In genomic region chr6:29680416-29680815, GRCh38 we compare ENCODE assay signal across 26 cellular contexts. TPM values are rescaled to one million over a fixed set of nuclear protein-coding genes. Genes with fewer than 3 reads are reported as not detected.
DNase-seq lines count a peak whose midpoint lies in the region; ATAC-seq and TF ChIP-seq lines count a peak whose summit lies in the region.
"Had no signal": no experiment of that assay in that cellular context is flagged by ENCODE, and none has a peak within 500 bp of the region (broad histone marks: within the 10 kb centered on the region; RNA-seq: fewer than 3 reads in every experiment).

No MANE protein-coding gene starts in this region.

- WGBS in sigmoid colon, 2 donors: 90 to 93% methylated on average over 24 of the region's 24 CpGs

- H3K4me1 ChIP-seq in cardiac muscle cell (ENCODE audit: low read depth) (peaks cover 15% of the 10 kb centered on the region), left ventricle myocardium inferior (no peaks in the 10 kb centered on the region), sigmoid colon (no peaks in the 10 kb centered on the region), vagina (no peaks in the 10 kb centered on the region)
- H3K4me1 ChIP-seq in CD4-positive, alpha-beta memory T cell (ENCODE audit: insufficient read depth, low read length): peaks cover 6% of the 10 kb centered on the region
- H3K4me1 ChIP-seq: colonic mucosa had no signal

- no peaks in the 10 kb centered on the region for H3K36me3 ChIP-seq in cardiac muscle cell
- no peaks in the 10 kb centered on the region for H3K36me3 ChIP-seq in left ventricle myocardium inferior
- no peaks in the 10 kb centered on the region for H3K36me3 ChIP-seq in sigmoid colon
- no peaks in the 10 kb centered on the region for H3K36me3 ChIP-seq in vagina
- H3K36me3 ChIP-seq in CD4-positive, alpha-beta memory T cell (ENCODE audit: insufficient read depth, low read length): no peaks in the 10 kb centered on the region
- H3K36me3 ChIP-seq: colonic mucosa had no signal

- peaks cover 2% of the 10 kb centered on the region for H3K36me3 Mint-ChIP-seq in activated naive CD8-positive, alpha-beta T cell treated with anti-CD3 and anti-CD28 coated beads, Interleukin-2, amount 10 ng/mL, durations not matched to agents 7 days and 5 days
- H3K36me3 Mint-ChIP-seq in immature natural killer cell: no peaks in the 10 kb centered on the region
- no peaks in the 10 kb centered on the region for H3K36me3 Mint-ChIP-seq in activated naive CD4-positive, alpha-beta T cell treated with anti-CD3 and anti-CD28 coated beads, Interleukin-2, amount 10 ng/mL, durations not matched to agents 7 days and 5 days
- H3K36me3 Mint-ChIP-seq in CD4-positive, alpha-beta memory T cell: no peaks in the 10 kb centered on the region
- H3K36me3 Mint-ChIP-seq: CD14-positive monocyte; naive thymus-derived CD8-positive, alpha-beta T cell had no signal

- H3K27me3 ChIP-seq in cardiac muscle cell (no peaks in the 10 kb centered on the region), left ventricle myocardium inferior (ENCODE audit: low read depth) (peaks cover 20% of the 10 kb centered on the region), sigmoid colon (peaks cover 0 to 4% (median 0%) of the 10 kb centered on the region in 3 donors), vagina (no peaks in the 10 kb centered on the region)
- H3K27me3 ChIP-seq in CD4-positive, alpha-beta memory T cell (ENCODE audit: insufficient read depth, low read length): no peaks in the 10 kb centered on the region
- H3K27me3 ChIP-seq: colonic mucosa had no signal

- peaks cover 36% of the 10 kb centered on the region for H3K4me1 Mint-ChIP-seq in activated naive CD8-positive, alpha-beta T cell treated with anti-CD3 and anti-CD28 coated beads, Interleukin-2, amount 10 ng/mL, durations not matched to agents 7 days and 5 days
- H3K4me1 Mint-ChIP-seq in immature natural killer cell: peaks cover 3 to 18% of the 10 kb centered on the region in 2 donors
- H3K4me1 Mint-ChIP-seq in activated naive CD4-positive, alpha-beta T cell treated with anti-CD3 and anti-CD28 coated beads, Interleukin-2, amount 10 ng/mL, durations not matched to agents 7 days and 5 days: peaks cover 18% of the 10 kb centered on the region
- peaks cover 8 to 36% (median 10%) of the 10 kb centered on the region in 4 donors for H3K4me1 Mint-ChIP-seq in CD4-positive, alpha-beta memory T cell

- ATAC-seq in activated naive CD8-positive, alpha-beta T cell treated with anti-CD3 and anti-CD28 coated beads, Interleukin-2, amount 10 ng/mL, durations not matched to agents 7 days and 5 days (ENCODE audit: low read depth): peak; percentile 41

- peak overlapping the region; percentile 91 for H3K4me3 Mint-ChIP-seq in activated naive CD8-positive, alpha-beta T cell treated with anti-CD3 and anti-CD28 coated beads, Interleukin-2, amount 10 ng/mL, durations not matched to agents 7 days and 5 days
- peak overlapping the region in 3 of 5 donors; percentile 83 to 86 (median 85) for H3K4me3 Mint-ChIP-seq in immature natural killer cell
- H3K4me3 Mint-ChIP-seq in activated naive CD4-positive, alpha-beta T cell treated with anti-CD3 and anti-CD28 coated beads, Interleukin-2, amount 10 ng/mL, durations not matched to agents 7 days and 5 days: no peak overlapping the region
- peak overlapping the region in 4 of 8 donors; percentile 79 to 87 (median 82) for H3K4me3 Mint-ChIP-seq in CD4-positive, alpha-beta memory T cell

- peak overlapping the region; percentile 72 for H3K27ac Mint-ChIP-seq in activated naive CD8-positive, alpha-beta T cell treated with anti-CD3 and anti-CD28 coated beads, Interleukin-2, amount 10 ng/mL, durations not matched to agents 7 days and 5 days
- peak overlapping the region in 4 of 6 donors; percentile 40 to 80 (median 62) for H3K27ac Mint-ChIP-seq in immature natural killer cell
- no peak overlapping the region for H3K27ac Mint-ChIP-seq in activated naive CD4-positive, alpha-beta T cell treated with anti-CD3 and anti-CD28 coated beads, Interleukin-2, amount 10 ng/mL, durations not matched to agents 7 days and 5 days
- peak overlapping the region in 1 of 7 donors; percentile 81 for H3K27ac Mint-ChIP-seq in CD4-positive, alpha-beta memory T cell
- H3K27ac Mint-ChIP-seq: progenitor cell of endocrine pancreas had no signal

- no peaks in the 10 kb centered on the region for H3K27me3 Mint-ChIP-seq in activated naive CD8-positive, alpha-beta T cell treated with anti-CD3 and anti-CD28 coated beads, Interleukin-2, amount 10 ng/mL, durations not matched to agents 7 days and 5 days
- H3K27me3 Mint-ChIP-seq in immature natural killer cell (ENCODE audit: low read depth in 3 of 3): peaks cover 0 to 5% (median 4%) of the 10 kb centered on the region in 3 donors
- peaks cover 18% of the 10 kb centered on the region for H3K27me3 Mint-ChIP-seq in activated naive CD4-positive, alpha-beta T cell treated with anti-CD3 and anti-CD28 coated beads, Interleukin-2, amount 10 ng/mL, durations not matched to agents 7 days and 5 days
- peaks cover 0 to 12% of the 10 kb centered on the region in 2 donors for H3K27me3 Mint-ChIP-seq in CD4-positive, alpha-beta memory T cell

- TF ChIP-seq EP300 in sigmoid colon (IDR thresholded peaks at IDR 0.05): no peak

- POLR2A ChIA-PET in activated naive CD8-positive, alpha-beta T cell treated with anti-CD3 and anti-CD28 coated beads, Interleukin-2, amount 10 ng/mL, durations not matched to agents 7 days and 5 days (lab: Charles Lee): interaction anchor here (1.0 to 1.7 kb wide), 2 partner anchors 28 to 69 kb away, joined by 3 to 4 read pairs; no protein-coding TSS in a partner anchor
- POLR2A ChIA-PET in CD4-positive, alpha-beta memory T cell (lab: Charles Lee; ENCODE audit: partially characterized antibody): no interaction called here

- H3K27ac ChIP-seq in cardiac muscle cell: no peak overlapping the region
- H3K27ac ChIP-seq in left ventricle myocardium inferior (replicated peaks): no peak overlapping the region
- H3K27ac ChIP-seq in sigmoid colon: no peak overlapping the region
- H3K27ac ChIP-seq in vagina: no peak overlapping the region
- no peak overlapping the region for H3K27ac ChIP-seq in CD4-positive, alpha-beta memory T cell (ENCODE audit: low read depth, low read length)
- H3K27ac ChIP-seq: colonic mucosa had no signal

- DNase-seq in cardiac muscle cell (ENCODE audit: low read depth in 1 of 2, low spot score in 1 of 2): no peak
- no peak for DNase-seq in left ventricle myocardium inferior
- peak; percentile 54 for DNase-seq in activated naive CD8-positive, alpha-beta T cell treated with anti-CD3 and anti-CD28 coated beads, Interleukin-2, amount 10 ng/mL, durations not matched to agents 7 days and 5 days
- peak in 2 of 3 donors; percentile 7 to 17 for DNase-seq in immature natural killer cell
- no peak for DNase-seq in sigmoid colon
- no peak for DNase-seq in vagina (ENCODE audit: extremely low spot score in 2 of 2)
- no peak for DNase-seq in activated naive CD4-positive, alpha-beta T cell treated with anti-CD3 and anti-CD28 coated beads, Interleukin-2, amount 10 ng/mL, durations not matched to agents 7 days and 5 days
- no peak for DNase-seq in CD4-positive, alpha-beta memory T cell
- DNase-seq: ACHN; activated CD4-positive, alpha-beta T cell treated with anti-CD3 and anti-CD28 coated beads, Interleukin-2, amount 50 U/mL, for 4 hours; activated naive CD4-positive, alpha-beta T cell treated with anti-CD3 and anti-CD28 coated beads, Interleukin-2, amount 50 U/mL, for 16 hours; activated T-cell treated with anti-CD3 and anti-CD28 coated beads for 4 hours; colonic mucosa; foreskin fibroblast; hippocampal formation; IMR-90; mesenchymal stem cell; NCI-H2081 treated with DMSO at 0.1 percent for 48 hours; NCI-H510A; small intestine; stimulated activated CD4-positive, alpha-beta T cell treated with anti-CD3 and anti-CD28 coated beads, Interleukin-2, amount 100 ng/mL, for 48 hours; SW 1271 had no signal

- H3K4me3 ChIP-seq in cardiac muscle cell (no peak overlapping the region), left ventricle myocardium inferior (no peak overlapping the region), sigmoid colon (no peak overlapping the region), vagina (no peak overlapping the region)
- no peak overlapping the region for H3K4me3 ChIP-seq in CD4-positive, alpha-beta memory T cell (ENCODE audit: low read length in 2 of 2)
- H3K4me3 ChIP-seq: colonic mucosa had no signal

- TF ChIP-seq POLR2A in sigmoid colon (IDR thresholded peaks at IDR 0.05) (no peak), vagina (IDR thresholded peaks at IDR 0.05) (no peak)

- CTCF ChIA-PET in activated naive CD4-positive, alpha-beta T cell treated with anti-CD3 and anti-CD28 coated beads, Interleukin-2, amount 10 ng/mL, durations not matched to agents 7 days and 5 days (lab: Charles Lee): interaction anchor here (1.5 kb wide), 1 partner anchor 27 kb away, joined by 4 read pairs; no protein-coding TSS in a partner anchor
- CTCF ChIA-PET in CD4-positive, alpha-beta memory T cell (lab: Charles Lee; ENCODE audit: partially characterized antibody): no interaction called here

- H3K9me3 Mint-ChIP-seq in activated naive CD8-positive, alpha-beta T cell treated with anti-CD3 and anti-CD28 coated beads, Interleukin-2, amount 10 ng/mL, durations not matched to agents 7 days and 5 days: no peaks in the 10 kb centered on the region
- H3K9me3 Mint-ChIP-seq in immature natural killer cell: peaks cover 0 to 2% (median 0%) of the 10 kb centered on the region in 6 donors
- H3K9me3 Mint-ChIP-seq in activated naive CD4-positive, alpha-beta T cell treated with anti-CD3 and anti-CD28 coated beads, Interleukin-2, amount 10 ng/mL, durations not matched to agents 7 days and 5 days: no peaks in the 10 kb centered on the region
- H3K9me3 Mint-ChIP-seq in CD4-positive, alpha-beta memory T cell: peaks cover 0 to 2% (median 0%) of the 10 kb centered on the region in 8 donors

- intact Hi-C loops in left ventricle myocardium inferior (cut with micrococcal nuclease) (no loop called here), sigmoid colon (cut with DNase I) (no loop called here), vagina (cut with DNase I) (no loop called here)
- intact Hi-C loops in CD4-positive, alpha-beta memory T cell (cut with micrococcal nuclease): no loop called here

- H3K9me3 ChIP-seq in cardiac muscle cell (ENCODE audit: low read depth): no peaks in the 10 kb centered on the region
- H3K9me3 ChIP-seq in left ventricle myocardium inferior (replicated peaks): no peaks in the 10 kb centered on the region
- no peaks in the 10 kb centered on the region for H3K9me3 ChIP-seq in sigmoid colon
- H3K9me3 ChIP-seq in vagina: no peaks in the 10 kb centered on the region
- H3K9me3 ChIP-seq in CD4-positive, alpha-beta memory T cell (ENCODE audit: control insufficient read depth in 1 of 2, low read length in 2 of 2): no peaks in the 10 kb centered on the region
- H3K9me3 ChIP-seq: colonic mucosa had no signal

- TF ChIP-seq CTCF in cardiac muscle cell (IDR thresholded peaks at IDR 0.05; ENCODE audit: low read depth, low read length) (peak; percentile 13), left ventricle myocardium inferior (IDR thresholded peaks at IDR 0.05; ENCODE audit: borderline replicate concordance) (no peak), sigmoid colon (IDR thresholded peaks at IDR 0.05) (no peak), vagina (IDR thresholded peaks at IDR 0.05) (no peak)

RNA-seq across cellular contexts. Expression of gene ZFP57, which starts 0.5 kb away (rescaled TPM):
- total RNA-seq in cardiac muscle cell: 4.1 and 4.9 TPM in 2 replicates
- polyA plus RNA-seq in cardiac muscle cell: 3.5 and 6.7 TPM in 2 replicates
- not detected for total RNA-seq in left ventricle myocardium inferior
- total RNA-seq in activated naive CD8-positive, alpha-beta T cell treated with anti-CD3 and anti-CD28 coated beads, Interleukin-2, amount 10 ng/mL, durations not matched to agents 7 days and 5 days: 10 to 100 TPM; 12.3 to 13.5 TPM
- polyA plus RNA-seq in immature natural killer cell: 1 to 10 TPM in 2 of 3 donors, not detected in 1; 5.2 to 9.0 TPM
- not detected for total RNA-seq in sigmoid colon
- polyA plus RNA-seq in sigmoid colon: under 1 TPM in 1 of 3 donors, not detected in 2; 0.03 TPM
- total RNA-seq in vagina: 3.7 TPM
- total RNA-seq in CD4-positive, alpha-beta memory T cell: not detected
- polyA plus RNA-seq in CD4-positive, alpha-beta memory T cell: 1 to 10 TPM; 2.4 to 3.0 TPM
- total RNA-seq: colonic mucosa, IMR-90 had no signal
- polyA plus RNA-seq: CD14-positive monocyte, IMR-90 had no signal

RNA-seq across cellular contexts. Expression of gene MOG, which starts 23.5 kb away (rescaled TPM):
- total RNA-seq in cardiac muscle cell (1.3 and 1.8 TPM in 2 replicates), left ventricle myocardium inferior (14.7 TPM), sigmoid colon (not detected), vagina (not detected)
- polyA plus RNA-seq in cardiac muscle cell (2.4 and 2.9 TPM in 2 replicates), immature natural killer cell (not detected), sigmoid colon (under 1 TPM in 1 of 3 donors, not detected in 2; 0.22 TPM)
- total RNA-seq in activated naive CD8-positive, alpha-beta T cell treated with anti-CD3 and anti-CD28 coated beads, Interleukin-2, amount 10 ng/mL, durations not matched to agents 7 days and 5 days: not detected
- total RNA-seq in CD4-positive, alpha-beta memory T cell: not detected
- not detected for polyA plus RNA-seq in CD4-positive, alpha-beta memory T cell
- total RNA-seq: colonic mucosa; IMR-90; kidney epithelial cell; naive thymus-derived CD8-positive, alpha-beta T cell; progenitor cell of endocrine pancreas had no signal
- polyA plus RNA-seq: CD14-positive monocyte; IMR-90; naive thymus-derived CD8-positive, alpha-beta T cell had no signal

RNA-seq across cellular contexts. Expression of gene HLA-F, which starts 42.8 kb away (rescaled TPM):
- total RNA-seq in cardiac muscle cell (0.78 and 1.5 TPM in 2 replicates), left ventricle myocardium inferior (29.4 TPM), sigmoid colon (10 to 100 TPM; 33.4 to 74.2 (median 38.5) TPM), vagina (133 TPM)
- polyA plus RNA-seq in cardiac muscle cell (0.29 and 0.84 TPM in 2 replicates), immature natural killer cell (100 to 1,000 TPM; 595 to 720 (median 639) TPM), sigmoid colon (100 to 1,000 TPM in 1 of 3 donors, 10 to 100 TPM in 2; 43.2 to 504 (median 70.7) TPM)
- total RNA-seq in activated naive CD8-positive, alpha-beta T cell treated with anti-CD3 and anti-CD28 coated beads, Interleukin-2, amount 10 ng/mL, durations not matched to agents 7 days and 5 days: 100 to 1,000 TPM; 502 to 534 TPM
- total RNA-seq in CD4-positive, alpha-beta memory T cell: 100 to 1,000 TPM; 573 to 585 TPM
- 100 to 1,000 TPM; 379 to 418 TPM for polyA plus RNA-seq in CD4-positive, alpha-beta memory T cell
- total RNA-seq: IMR-90, progenitor cell of endocrine pancreas had no signal
- polyA plus RNA-seq: IMR-90 had no signal

RNA-seq across cellular contexts. Expression of gene GABBR1, which starts 47.4 kb away (rescaled TPM):
- 50.2 and 101 TPM in 2 replicates for total RNA-seq in cardiac muscle cell
- polyA plus RNA-seq in cardiac muscle cell: 67.0 and 113 TPM in 2 replicates
- total RNA-seq in left ventricle myocardium inferior: 19.3 TPM
- total RNA-seq in activated naive CD8-positive, alpha-beta T cell treated with anti-CD3 and anti-CD28 coated beads, Interleukin-2, amount 10 ng/mL, durations not matched to agents 7 days and 5 days: 10 to 100 TPM; 20.1 to 20.7 TPM
- polyA plus RNA-seq in immature natural killer cell: not detected
- 10 to 100 TPM; 26.5 to 73.9 (median 46.0) TPM for total RNA-seq in sigmoid colon
- 10 to 100 TPM in 1 of 3 donors, 1 to 10 TPM in 1, under 1 TPM in 1; 0.92 to 20.6 (median 4.2) TPM for polyA plus RNA-seq in sigmoid colon
- 58.4 TPM for total RNA-seq in vagina
- 10 to 100 TPM; 58.1 to 58.9 TPM for total RNA-seq in CD4-positive, alpha-beta memory T cell
- 1 to 10 TPM; 1.8 to 2.4 TPM for polyA plus RNA-seq in CD4-positive, alpha-beta memory T cell

Comparison
In these comparisons a context has a peak if more than half of its experiments do, and no peak if none do; other contexts are left out.
1. RNA of gene HLA-F, which starts 42.8 kb away (total RNA-seq): 573 to 585 TPM in CD4-positive, alpha-beta memory T cell, 502 to 534 TPM in activated naive CD8-positive, alpha-beta T cell treated with anti-CD3 and anti-CD28 coated beads, Interleukin-2, amount 10 ng/mL, durations not matched to agents 7 days and 5 days, 133 TPM in vagina (single experiment), 33.4 to 74.2 TPM in sigmoid colon and 29.4 TPM in left ventricle myocardium inferior (single experiment); 0.78 to 1.5 TPM in cardiac muscle cell; every median in the first group is over 10 times any median in the second.
2. DNase-seq: peak in activated naive CD8-positive, alpha-beta T cell treated with anti-CD3 and anti-CD28 coated beads, Interleukin-2, amount 10 ng/mL, durations not matched to agents 7 days and 5 days (single experiment) and immature natural killer cell (2 of 3); none in cardiac muscle cell (0 of 2), left ventricle myocardium inferior (single experiment), sigmoid colon (single experiment), vagina (0 of 2), activated naive CD4-positive, alpha-beta T cell treated with anti-CD3 and anti-CD28 coated beads, Interleukin-2, amount 10 ng/mL, durations not matched to agents 7 days and 5 days (single experiment) and CD4-positive, alpha-beta memory T cell (0 of 5).